Comparison of ENCODE assay signal across 2 cellular contexts in the genomic region with DNA sequence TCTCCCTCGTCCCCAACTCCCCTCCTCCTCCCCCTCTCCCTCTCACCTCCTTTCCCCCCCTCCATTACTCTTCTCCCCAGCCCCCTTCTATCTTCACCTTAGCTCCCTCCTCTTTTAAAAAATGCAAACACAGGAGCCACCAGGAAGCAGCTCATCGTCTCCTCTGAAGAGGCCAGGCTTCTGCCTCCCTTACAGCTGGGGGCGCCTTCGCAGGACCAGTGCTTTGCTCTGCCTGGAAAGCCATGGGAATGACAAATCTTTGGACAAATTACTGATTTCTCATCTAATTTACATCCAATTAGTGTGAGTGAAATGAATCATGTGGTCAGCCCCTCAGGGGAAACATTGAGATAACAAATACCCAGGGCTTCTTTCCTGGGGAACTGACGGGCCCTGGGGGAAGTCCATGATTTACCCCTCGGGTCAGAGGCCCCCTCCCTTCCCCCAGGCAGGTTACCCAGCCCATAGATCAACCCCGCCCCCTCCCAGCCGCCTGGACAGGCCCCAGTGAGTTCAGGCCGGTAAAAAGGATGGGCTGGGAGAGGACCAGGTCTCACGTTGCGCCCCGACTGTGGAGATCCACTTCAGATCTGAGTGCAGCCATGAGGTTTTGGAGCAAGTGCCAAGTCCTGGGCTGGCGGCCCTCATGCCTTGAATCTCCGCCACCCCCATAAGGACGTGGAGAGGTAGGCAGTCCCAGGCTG.
TF ChIP-seq lines count a peak whose summit lies in the region.

No MANE protein-coding gene starts in this region.

TF ChIP-seq in SK-N-SH, 30 proteins besides CTCF, POLR2A, EP300 and RAD21 (continued from another document):
- TF ChIP-seq, protein P1, sequence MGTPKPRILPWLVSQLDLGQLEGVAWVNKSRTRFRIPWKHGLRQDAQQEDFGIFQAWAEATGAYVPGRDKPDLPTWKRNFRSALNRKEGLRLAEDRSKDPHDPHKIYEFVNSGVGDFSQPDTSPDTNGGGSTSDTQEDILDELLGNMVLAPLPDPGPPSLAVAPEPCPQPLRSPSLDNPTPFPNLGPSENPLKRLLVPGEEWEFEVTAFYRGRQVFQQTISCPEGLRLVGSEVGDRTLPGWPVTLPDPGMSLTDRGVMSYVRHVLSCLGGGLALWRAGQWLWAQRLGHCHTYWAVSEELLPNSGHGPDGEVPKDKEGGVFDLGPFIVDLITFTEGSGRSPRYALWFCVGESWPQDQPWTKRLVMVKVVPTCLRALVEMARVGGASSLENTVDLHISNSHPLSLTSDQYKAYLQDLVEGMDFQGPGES (IDR thresholded peaks at IDR 0.05; ENCODE audit: low read depth, low read length) = no peak
- TF ChIP-seq JUND (IDR thresholded peaks at IDR 0.05) (no peak), FOXM1 (IDR thresholded peaks at IDR 0.05; ENCODE audit: low read depth) (no peak), ELF1 (IDR thresholded peaks at IDR 0.05) (no peak), NRF1 (IDR thresholded peaks at IDR 0.05; ENCODE audit: low read depth, low read length) (no peak), EZH2phosphoT487 (IDR thresholded peaks at IDR 0.05; ENCODE audit: borderline replicate concordance, low read depth) (no peak), RXRA (IDR thresholded peaks at IDR 0.05; ENCODE audit: borderline replicate concordance, low read depth) (no peak), MEF2A (IDR thresholded peaks at IDR 0.05; ENCODE audit: borderline replicate concordance, low read depth) (no peak), GATA2 (CRISPR knock-in tag; IDR thresholded peaks at IDR 0.05) (no peak), SIN3A (IDR thresholded peaks at IDR 0.05; ENCODE audit: borderline replicate concordance, low read depth, low read length) (no peak), TCF12 (IDR thresholded peaks at IDR 0.05) (no peak), TEAD4 (IDR thresholded peaks at IDR 0.05; ENCODE audit: borderline replicate concordance, insufficient read depth) (no peak), RCOR1 (IDR thresholded peaks at IDR 0.05; ENCODE audit: low read length) (no peak)
- TF ChIP-seq, protein P2, sequence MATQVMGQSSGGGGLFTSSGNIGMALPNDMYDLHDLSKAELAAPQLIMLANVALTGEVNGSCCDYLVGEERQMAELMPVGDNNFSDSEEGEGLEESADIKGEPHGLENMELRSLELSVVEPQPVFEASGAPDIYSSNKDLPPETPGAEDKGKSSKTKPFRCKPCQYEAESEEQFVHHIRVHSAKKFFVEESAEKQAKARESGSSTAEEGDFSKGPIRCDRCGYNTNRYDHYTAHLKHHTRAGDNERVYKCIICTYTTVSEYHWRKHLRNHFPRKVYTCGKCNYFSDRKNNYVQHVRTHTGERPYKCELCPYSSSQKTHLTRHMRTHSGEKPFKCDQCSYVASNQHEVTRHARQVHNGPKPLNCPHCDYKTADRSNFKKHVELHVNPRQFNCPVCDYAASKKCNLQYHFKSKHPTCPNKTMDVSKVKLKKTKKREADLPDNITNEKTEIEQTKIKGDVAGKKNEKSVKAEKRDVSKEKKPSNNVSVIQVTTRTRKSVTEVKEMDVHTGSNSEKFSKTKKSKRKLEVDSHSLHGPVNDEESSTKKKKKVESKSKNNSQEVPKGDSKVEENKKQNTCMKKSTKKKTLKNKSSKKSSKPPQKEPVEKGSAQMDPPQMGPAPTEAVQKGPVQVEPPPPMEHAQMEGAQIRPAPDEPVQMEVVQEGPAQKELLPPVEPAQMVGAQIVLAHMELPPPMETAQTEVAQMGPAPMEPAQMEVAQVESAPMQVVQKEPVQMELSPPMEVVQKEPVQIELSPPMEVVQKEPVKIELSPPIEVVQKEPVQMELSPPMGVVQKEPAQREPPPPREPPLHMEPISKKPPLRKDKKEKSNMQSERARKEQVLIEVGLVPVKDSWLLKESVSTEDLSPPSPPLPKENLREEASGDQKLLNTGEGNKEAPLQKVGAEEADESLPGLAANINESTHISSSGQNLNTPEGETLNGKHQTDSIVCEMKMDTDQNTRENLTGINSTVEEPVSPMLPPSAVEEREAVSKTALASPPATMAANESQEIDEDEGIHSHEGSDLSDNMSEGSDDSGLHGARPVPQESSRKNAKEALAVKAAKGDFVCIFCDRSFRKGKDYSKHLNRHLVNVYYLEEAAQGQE (IDR thresholded peaks at IDR 0.05; ENCODE audit: low read depth, low read length) = no peak
- TF ChIP-seq, protein P3, sequence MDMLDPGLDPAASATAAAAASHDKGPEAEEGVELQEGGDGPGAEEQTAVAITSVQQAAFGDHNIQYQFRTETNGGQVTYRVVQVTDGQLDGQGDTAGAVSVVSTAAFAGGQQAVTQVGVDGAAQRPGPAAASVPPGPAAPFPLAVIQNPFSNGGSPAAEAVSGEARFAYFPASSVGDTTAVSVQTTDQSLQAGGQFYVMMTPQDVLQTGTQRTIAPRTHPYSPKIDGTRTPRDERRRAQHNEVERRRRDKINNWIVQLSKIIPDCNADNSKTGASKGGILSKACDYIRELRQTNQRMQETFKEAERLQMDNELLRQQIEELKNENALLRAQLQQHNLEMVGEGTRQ (IDR thresholded peaks at IDR 0.05; ENCODE audit: borderline replicate concordance, low read depth, low read length) = no peak
- TF ChIP-seq, protein P4, sequence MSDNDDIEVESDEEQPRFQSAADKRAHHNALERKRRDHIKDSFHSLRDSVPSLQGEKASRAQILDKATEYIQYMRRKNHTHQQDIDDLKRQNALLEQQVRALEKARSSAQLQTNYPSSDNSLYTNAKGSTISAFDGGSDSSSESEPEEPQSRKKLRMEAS (IDR thresholded peaks at IDR 0.05; ENCODE audit: low read depth) = no peak

TF ChIP-seq in SK-N-SH treated with all-trans-retinoic acid at 6 μM for 48 hours, 23 proteins besides CTCF, POLR2A, EP300 and RAD21 (continued from another document):
- TF ChIP-seq, protein P5, sequence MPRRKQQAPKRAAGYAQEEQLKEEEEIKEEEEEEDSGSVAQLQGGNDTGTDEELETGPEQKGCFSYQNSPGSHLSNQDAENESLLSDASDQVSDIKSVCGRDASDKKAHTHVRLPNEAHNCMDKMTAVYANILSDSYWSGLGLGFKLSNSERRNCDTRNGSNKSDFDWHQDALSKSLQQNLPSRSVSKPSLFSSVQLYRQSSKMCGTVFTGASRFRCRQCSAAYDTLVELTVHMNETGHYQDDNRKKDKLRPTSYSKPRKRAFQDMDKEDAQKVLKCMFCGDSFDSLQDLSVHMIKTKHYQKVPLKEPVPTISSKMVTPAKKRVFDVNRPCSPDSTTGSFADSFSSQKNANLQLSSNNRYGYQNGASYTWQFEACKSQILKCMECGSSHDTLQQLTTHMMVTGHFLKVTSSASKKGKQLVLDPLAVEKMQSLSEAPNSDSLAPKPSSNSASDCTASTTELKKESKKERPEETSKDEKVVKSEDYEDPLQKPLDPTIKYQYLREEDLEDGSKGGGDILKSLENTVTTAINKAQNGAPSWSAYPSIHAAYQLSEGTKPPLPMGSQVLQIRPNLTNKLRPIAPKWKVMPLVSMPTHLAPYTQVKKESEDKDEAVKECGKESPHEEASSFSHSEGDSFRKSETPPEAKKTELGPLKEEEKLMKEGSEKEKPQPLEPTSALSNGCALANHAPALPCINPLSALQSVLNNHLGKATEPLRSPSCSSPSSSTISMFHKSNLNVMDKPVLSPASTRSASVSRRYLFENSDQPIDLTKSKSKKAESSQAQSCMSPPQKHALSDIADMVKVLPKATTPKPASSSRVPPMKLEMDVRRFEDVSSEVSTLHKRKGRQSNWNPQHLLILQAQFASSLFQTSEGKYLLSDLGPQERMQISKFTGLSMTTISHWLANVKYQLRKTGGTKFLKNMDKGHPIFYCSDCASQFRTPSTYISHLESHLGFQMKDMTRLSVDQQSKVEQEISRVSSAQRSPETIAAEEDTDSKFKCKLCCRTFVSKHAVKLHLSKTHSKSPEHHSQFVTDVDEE (CRISPR knock-in tag; IDR thresholded peaks at IDR 0.05) = no peak
- TF ChIP-seq OSR1 (CRISPR knock-in tag; IDR thresholded peaks at IDR 0.05) (no peak), ZNF8 (CRISPR knock-in tag; IDR thresholded peaks at IDR 0.05) (no peak)
- TF ChIP-seq, protein P6, sequence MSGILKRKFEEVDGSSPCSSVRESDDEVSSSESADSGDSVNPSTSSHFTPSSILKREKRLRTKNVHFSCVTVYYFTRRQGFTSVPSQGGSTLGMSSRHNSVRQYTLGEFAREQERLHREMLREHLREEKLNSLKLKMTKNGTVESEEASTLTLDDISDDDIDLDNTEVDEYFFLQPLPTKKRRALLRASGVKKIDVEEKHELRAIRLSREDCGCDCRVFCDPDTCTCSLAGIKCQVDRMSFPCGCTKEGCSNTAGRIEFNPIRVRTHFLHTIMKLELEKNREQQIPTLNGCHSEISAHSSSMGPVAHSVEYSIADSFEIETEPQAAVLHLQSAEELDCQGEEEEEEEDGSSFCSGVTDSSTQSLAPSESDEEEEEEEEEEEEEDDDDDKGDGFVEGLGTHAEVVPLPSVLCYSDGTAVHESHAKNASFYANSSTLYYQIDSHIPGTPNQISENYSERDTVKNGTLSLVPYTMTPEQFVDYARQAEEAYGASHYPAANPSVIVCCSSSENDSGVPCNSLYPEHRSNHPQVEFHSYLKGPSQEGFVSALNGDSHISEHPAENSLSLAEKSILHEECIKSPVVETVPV (CRISPR knock-in tag; IDR thresholded peaks at IDR 0.05) = no peak
- TF ChIP-seq, protein P7, sequence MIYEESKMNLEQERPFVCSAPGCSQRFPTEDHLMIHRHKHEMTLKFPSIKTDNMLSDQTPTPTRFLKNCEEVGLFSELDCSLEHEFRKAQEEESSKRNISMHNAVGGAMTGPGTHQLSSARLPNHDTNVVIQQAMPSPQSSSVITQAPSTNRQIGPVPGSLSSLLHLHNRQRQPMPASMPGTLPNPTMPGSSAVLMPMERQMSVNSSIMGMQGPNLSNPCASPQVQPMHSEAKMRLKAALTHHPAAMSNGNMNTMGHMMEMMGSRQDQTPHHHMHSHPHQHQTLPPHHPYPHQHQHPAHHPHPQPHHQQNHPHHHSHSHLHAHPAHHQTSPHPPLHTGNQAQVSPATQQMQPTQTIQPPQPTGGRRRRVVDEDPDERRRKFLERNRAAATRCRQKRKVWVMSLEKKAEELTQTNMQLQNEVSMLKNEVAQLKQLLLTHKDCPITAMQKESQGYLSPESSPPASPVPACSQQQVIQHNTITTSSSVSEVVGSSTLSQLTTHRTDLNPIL (CRISPR knock-in tag; IDR thresholded peaks at IDR 0.05; ENCODE audit: low read depth) = no peak
TF ChIP-seq in SK-N-SH treated with all-trans-retinoic acid at 6 μM for 48 hours: peak in this region for 0.
